In the genomic region with DNA sequence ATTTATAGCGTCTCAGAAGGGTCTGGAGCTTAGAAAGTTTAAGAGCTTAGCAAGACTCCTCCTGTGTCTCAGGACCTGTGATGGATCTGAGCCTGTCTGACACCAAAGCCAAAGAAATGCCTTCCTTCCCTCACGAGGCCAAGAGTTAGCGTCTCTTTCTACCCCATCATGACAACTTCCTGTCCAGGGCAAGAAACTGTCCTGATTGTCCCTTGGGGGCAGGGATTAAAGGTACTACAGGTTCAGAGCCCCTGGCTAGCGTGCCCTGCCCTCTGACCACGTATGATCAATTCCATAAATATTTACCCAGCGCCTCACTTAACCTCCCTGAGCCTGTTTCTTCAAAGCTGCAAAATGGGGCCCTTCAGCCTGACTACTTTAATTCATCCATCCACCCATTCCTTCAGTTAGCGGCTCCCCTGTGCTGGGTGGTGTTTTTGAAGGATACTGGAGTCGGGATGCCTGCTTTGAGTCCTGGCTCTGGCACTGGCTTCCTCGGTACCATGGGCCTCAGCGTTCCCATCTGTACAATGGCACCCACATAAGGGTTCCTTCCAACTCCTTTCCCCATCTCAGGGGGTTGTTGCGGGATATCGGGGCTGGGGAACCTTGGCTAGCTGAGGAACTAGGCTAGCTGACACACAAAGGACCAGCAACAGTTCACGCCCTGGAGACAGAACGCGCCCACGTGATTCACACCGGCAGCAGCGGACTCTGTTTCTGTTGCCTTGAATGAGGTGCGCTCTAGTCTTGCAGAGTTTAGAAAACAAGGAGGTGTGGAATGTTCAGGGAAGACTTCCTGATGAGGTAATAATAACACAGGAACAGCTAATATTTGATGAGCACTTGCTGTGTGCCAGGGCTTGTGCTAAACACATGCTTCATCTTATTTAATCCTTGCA, we compare ENCODE assay signal across 17 cellular contexts. TPM values are rescaled to one million over a fixed set of nuclear protein-coding genes. Genes with fewer than 3 reads are reported as not detected.
A peak's percentile ranks its signal among the peaks of the same experiment; 100 is the strongest.
DNase-seq lines count a peak whose midpoint lies in the region; ATAC-seq, FAIRE-seq and TF ChIP-seq lines count a peak whose summit lies in the region.
"Had no signal": no experiment of that assay in that cellular context is flagged by ENCODE, and none has a peak within 500 bp of the region (broad histone marks: within the 10 kb centered on the region; RNA-seq: fewer than 3 reads in every experiment).

No MANE protein-coding gene starts in this region.

- CTCF ChIA-PET in A549 (lab: Yijun Ruan, JAX): interaction anchor here (0.7 to 14.7 kb wide), 2 partner anchors 78 to 98 kb away, joined by 3 to 318 read pairs; no protein-coding TSS in a partner anchor
- CTCF ChIA-PET in PC-9 (lab: Charles Lee): no interaction called here

- POLR2A ChIA-PET in A549 (lab: Yijun Ruan, JAX) (interaction anchor here (0.8 kb wide), 1 partner anchor 23 kb away, joined by 3 read pairs; a partner anchor contains a TSS), PC-9 (lab: Charles Lee; ENCODE audit: unreplicated experiment) (no interaction called here)

- no peaks in the 10 kb centered on the region for H3K36me3 Mint-ChIP-seq in nephron progenitor cell (ENCODE audit: low read depth)

- no peak for TF ChIP-seq RAD21 in A549 (conservative IDR thresholded peaks at IDR 0.05 in 1 of 2, IDR thresholded peaks at IDR 0.05 in 1 of 2)

- peaks cover 96% of the 10 kb centered on the region for H3K4me1 ChIP-seq in A549
- H3K4me1 ChIP-seq in PC-9 (replicated peaks; ENCODE audit: insufficient read depth): peaks cover 97% of the 10 kb centered on the region
- H3K4me1 ChIP-seq in esophagus squamous epithelium: peaks cover 71 to 100% (median 80%) of the 10 kb centered on the region in 3 donors

- peaks cover 3% of the 10 kb centered on the region for H3K9me3 Mint-ChIP-seq in nephron progenitor cell
- H3K9me3 Mint-ChIP-seq: activated T-cell treated with anti-CD3 and anti-CD28 coated beads, Interleukin-2, amount 50 U/mL, for 72 hours had no signal

- H3K4me3 ChIP-seq in A549: no peak overlapping the region
- H3K4me3 ChIP-seq in PC-9: no peak overlapping the region
- H3K4me3 ChIP-seq in esophagus squamous epithelium: no peak overlapping the region
- no peak overlapping the region for H3K4me3 ChIP-seq in MG63
- H3K4me3 ChIP-seq: heart left ventricle, thyroid gland had no signal

- no peak for FAIRE-seq in A549 (lab: Jason Lieb, UNC)

- H3K27ac ChIP-seq in A549 (peak overlapping the region; percentile 96 to 97), PC-9 (peak overlapping the region; percentile 73), esophagus squamous epithelium (peak overlapping the region; percentile 84 to 93 (median 88))

- DNase-seq in A549 (ENCODE audit: low read depth in 1 of 2, low spot score in 1 of 2) (peak in 1 of 2 experiments; percentile 83), PC-9 (peak in 1 of 2 experiments; percentile 73), esophagus squamous epithelium (lab: John Stamatoyannopoulos, UW) (no peak), nephron progenitor cell (no peak), NK-92 (lab: John Stamatoyannopoulos, UW; ENCODE audit: unreplicated experiment) (no peak), MG63 (no peak)
- DNase-seq in stimulated activated CD4-positive, alpha-beta T cell treated with anti-CD3 and anti-CD28 coated beads, Interleukin-4, amount 100 ng/mL, for 1 hour: no peak
- DNase-seq: activated T-cell treated with anti-CD3 and anti-CD28 coated beads, Interleukin-2, amount 50 U/mL, for 72 hours; anterior cingulate cortex; DMS79; effector CD8-positive, alpha-beta T cell; heart left ventricle; NCI-H187 treated with DMSO at 0.1 percent for 48 hours; NCI-H748 treated with DMSO at 0.1 percent for 48 hours; SK-N-SH; thyroid gland had no signal

- 52% methylated on average over 19 of the region's 19 CpGs for WGBS in A549 (ENCODE audit: missing lambda C conversion rate)
- 51 to 52% methylated on average over 9 to 17 of the region's 19 CpGs for WGBS in esophagus squamous epithelium, 2 donors

- H3K27me3 Mint-ChIP-seq in nephron progenitor cell (ENCODE audit: low read depth, poor library complexity): no peaks in the 10 kb centered on the region

- no peak overlapping the region for H3K4me3 Mint-ChIP-seq in nephron progenitor cell
- H3K4me3 Mint-ChIP-seq: activated T-cell treated with anti-CD3 and anti-CD28 coated beads, Interleukin-2, amount 50 U/mL, for 72 hours had no signal

- no peaks in the 10 kb centered on the region for H3K36me3 ChIP-seq in PC-9 (ENCODE audit: low read depth)
- H3K36me3 ChIP-seq in esophagus squamous epithelium: no peaks in the 10 kb centered on the region
- H3K36me3 ChIP-seq in MG63: no peaks in the 10 kb centered on the region
- H3K36me3 ChIP-seq: heart left ventricle, thyroid gland had no signal

- peak overlapping the region; percentile 65 for H3K4me2 ChIP-seq in A549
- peak overlapping the region; percentile 44 for H3K4me2 ChIP-seq in PC-9
- H3K4me2 ChIP-seq: SK-N-SH had no signal

- H3K9me3 ChIP-seq in A549 (peaks cover 3% of the 10 kb centered on the region; the same call in 1 of the 3 replicates), PC-9 (ENCODE audit: insufficient read depth, low read depth) (no peaks in the 10 kb centered on the region), esophagus squamous epithelium (no peaks in the 10 kb centered on the region), MG63 (no peaks in the 10 kb centered on the region)
- H3K9me3 ChIP-seq: heart left ventricle, SK-N-SH, thyroid gland had no signal

- peak overlapping the region; percentile 68 for H3K27ac Mint-ChIP-seq in nephron progenitor cell
- H3K27ac Mint-ChIP-seq: activated T-cell treated with anti-CD3 and anti-CD28 coated beads, Interleukin-2, amount 50 U/mL, for 72 hours had no signal

- ATAC-seq in A549: no peak; a peak in 1 of 6 replicates
- no peak for ATAC-seq in GM19324 (IDR thresholded peaks at IDR 0.05; ENCODE audit: low FRiP score, unreplicated experiment)
- ATAC-seq: activated T-cell treated with anti-CD3 and anti-CD28 coated beads, Interleukin-2, amount 50 U/mL, for 72 hours; heart left ventricle had no signal

- intact Hi-C loops in PC-9 (cut with micrococcal nuclease; ENCODE audit: unreplicated experiment) (no loop called here), esophagus squamous epithelium (cut with DNase I) (no loop called here)

- no peaks in the 10 kb centered on the region for H4K20me1 ChIP-seq in PC-9 (ENCODE audit: insufficient read depth)

- H2AFZ ChIP-seq in PC-9: no peak overlapping the region

- TF ChIP-seq EP300 in A549 (IDR thresholded peaks at IDR 0.05): no peak

- H3F3A ChIP-seq in PC-9 (ENCODE audit: insufficient read depth, low read depth): peaks cover 64% of the 10 kb centered on the region

- no peak for TF ChIP-seq CTCF in A549 (IDR thresholded peaks at IDR 0.05)
- no peak for TF ChIP-seq CTCF in PC-9 (conservative IDR thresholded peaks at IDR 0.05)
- TF ChIP-seq CTCF in esophagus squamous epithelium (IDR thresholded peaks at IDR 0.05): no peak
- TF ChIP-seq CTCF in nephron progenitor cell (IDR thresholded peaks at IDR 0.05): no peak

- H3K27me3 ChIP-seq in PC-9 (ENCODE audit: insufficient read depth, low read depth) (no peaks in the 10 kb centered on the region), esophagus squamous epithelium (no peaks in the 10 kb centered on the region), MG63 (no peaks in the 10 kb centered on the region)
- H3K27me3 ChIP-seq: heart left ventricle, thyroid gland had no signal

- H3K4me1 Mint-ChIP-seq in nephron progenitor cell: peaks cover 71% of the 10 kb centered on the region

- no peaks in the 10 kb centered on the region for H3K9me2 ChIP-seq in PC-9 (ENCODE audit: insufficient read depth)
- H3K9me2 ChIP-seq: SK-N-SH had no signal

- no peak for TF ChIP-seq POLR2A in A549 (IDR thresholded peaks at IDR 0.05; ENCODE audit: low read length)
- no peak for TF ChIP-seq POLR2A in esophagus squamous epithelium (IDR thresholded peaks at IDR 0.05)

- BruUV-seq in PC-9 (replicated peaks; lab: Mats Ljungman, UMichigan): no TSS peak

- H3K79me2 ChIP-seq in PC-9 (ENCODE audit: low read depth): peaks cover 8% of the 10 kb centered on the region

TF ChIP-seq in A549, 52 proteins besides CTCF, POLR2A, EP300 and RAD21 (continues in another document):
- TF ChIP-seq, protein P1, sequence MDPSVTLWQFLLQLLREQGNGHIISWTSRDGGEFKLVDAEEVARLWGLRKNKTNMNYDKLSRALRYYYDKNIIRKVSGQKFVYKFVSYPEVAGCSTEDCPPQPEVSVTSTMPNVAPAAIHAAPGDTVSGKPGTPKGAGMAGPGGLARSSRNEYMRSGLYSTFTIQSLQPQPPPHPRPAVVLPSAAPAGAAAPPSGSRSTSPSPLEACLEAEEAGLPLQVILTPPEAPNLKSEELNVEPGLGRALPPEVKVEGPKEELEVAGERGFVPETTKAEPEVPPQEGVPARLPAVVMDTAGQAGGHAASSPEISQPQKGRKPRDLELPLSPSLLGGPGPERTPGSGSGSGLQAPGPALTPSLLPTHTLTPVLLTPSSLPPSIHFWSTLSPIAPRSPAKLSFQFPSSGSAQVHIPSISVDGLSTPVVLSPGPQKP (IDR thresholded peaks at IDR 0.05; ENCODE audit: low read depth, low read length): no peak

RNA-seq across cellular contexts. Expression of a gene that starts 23.0 kb away (rescaled TPM):
- polyA plus RNA-seq in A549 (2011; rRNA removed) (55.0 and 59.3 TPM in 2 replicates), A549 (2017; fragmentation: RNase III; extraction: RNeasy Plus Mini Kit Qiagen cat#74134 plus additional on column Dnase treatment) (87.1 to 93.8 TPM (median 93.2 TPM) in 3 replicates)
- polyA plus RNA-seq in A549 (2012; cell fraction: cytosol; rRNA removed): 112 and 122 TPM in 2 replicates
- polyA plus RNA-seq in A549 (2012; cell fraction: nucleus; rRNA removed): 317 and 462 TPM in 2 replicates
- 99.4 and 100.0 TPM in 2 replicates for polyA minus RNA-seq in A549 (2011; rRNA and poly(A)+ RNA removed)
- total RNA-seq in PC-9 (2021) (48.3 and 65.8 TPM in 2 replicates), esophagus squamous epithelium (100 to 1,000 TPM in 3 of 4 donors, 10 to 100 TPM in 1; 87.5 to 225 (median 137) TPM)
- 68.4 and 80.5 TPM in 2 replicates for total RNA-seq in MG63 (2014; rRNA removed; shearing (Covaris generic); ENCODE audit: low replicate concordance)

RNA-seq across cellular contexts. Expression of a gene that starts 33.6 kb away (rescaled TPM):
- 6.1 and 6.7 TPM in 2 replicates for polyA plus RNA-seq in A549 (2011; rRNA removed)
- 9.2 and 11.2 TPM in 2 replicates for polyA plus RNA-seq in A549 (2012; cell fraction: cytosol; rRNA removed)
- polyA plus RNA-seq in A549 (2012; cell fraction: nucleus; rRNA removed): 25.8 and 26.3 TPM in 2 replicates
- polyA plus RNA-seq in A549 (2017; fragmentation: RNase III; extraction: RNeasy Plus Mini Kit Qiagen cat#74134 plus additional on column Dnase treatment): 7.6 to 9.5 TPM (median 9.2 TPM) in 3 replicates
- 3.2 and 4.2 TPM in 2 replicates for polyA minus RNA-seq in A549 (2011; rRNA and poly(A)+ RNA removed)
- 38.5 and 44.3 TPM in 2 replicates for total RNA-seq in PC-9 (2021)
- total RNA-seq in esophagus squamous epithelium: 10 to 100 TPM; 15.8 to 27.1 (median 20.6) TPM
- 20.4 and 36.3 TPM in 2 replicates for total RNA-seq in MG63 (2014; rRNA removed; shearing (Covaris generic); ENCODE audit: low replicate concordance)

RNA-seq across cellular contexts. Expression of a gene that starts 58.1 kb away (rescaled TPM):
- polyA plus RNA-seq in A549 (2011; rRNA removed) (2.4 and 3.6 TPM in 2 replicates), A549 (2017; fragmentation: RNase III; extraction: RNeasy Plus Mini Kit Qiagen cat#74134 plus additional on column Dnase treatment) (2.6 to 3.7 TPM (median 2.8 TPM) in 3 replicates)
- polyA plus RNA-seq in A549 (2012; cell fraction: cytosol; rRNA removed): 3.5 and 5.1 TPM in 2 replicates
- polyA plus RNA-seq in A549 (2012; cell fraction: nucleus; rRNA removed): 5.7 and 6.7 TPM in 2 replicates
- 5.3 and 14.1 TPM in 2 replicates for polyA minus RNA-seq in A549 (2011; rRNA and poly(A)+ RNA removed)
- total RNA-seq in PC-9 (2021) (4.5 and 6.1 TPM in 2 replicates), esophagus squamous epithelium (1 to 10 TPM; 3.6 to 5.6 (median 3.9) TPM)
- total RNA-seq in MG63 (2014; rRNA removed; shearing (Covaris generic); ENCODE audit: low replicate concordance): 2.7 and 5.1 TPM in 2 replicates
